1 cellular context compared by ENCODE assay signal in the genomic region with DNA sequence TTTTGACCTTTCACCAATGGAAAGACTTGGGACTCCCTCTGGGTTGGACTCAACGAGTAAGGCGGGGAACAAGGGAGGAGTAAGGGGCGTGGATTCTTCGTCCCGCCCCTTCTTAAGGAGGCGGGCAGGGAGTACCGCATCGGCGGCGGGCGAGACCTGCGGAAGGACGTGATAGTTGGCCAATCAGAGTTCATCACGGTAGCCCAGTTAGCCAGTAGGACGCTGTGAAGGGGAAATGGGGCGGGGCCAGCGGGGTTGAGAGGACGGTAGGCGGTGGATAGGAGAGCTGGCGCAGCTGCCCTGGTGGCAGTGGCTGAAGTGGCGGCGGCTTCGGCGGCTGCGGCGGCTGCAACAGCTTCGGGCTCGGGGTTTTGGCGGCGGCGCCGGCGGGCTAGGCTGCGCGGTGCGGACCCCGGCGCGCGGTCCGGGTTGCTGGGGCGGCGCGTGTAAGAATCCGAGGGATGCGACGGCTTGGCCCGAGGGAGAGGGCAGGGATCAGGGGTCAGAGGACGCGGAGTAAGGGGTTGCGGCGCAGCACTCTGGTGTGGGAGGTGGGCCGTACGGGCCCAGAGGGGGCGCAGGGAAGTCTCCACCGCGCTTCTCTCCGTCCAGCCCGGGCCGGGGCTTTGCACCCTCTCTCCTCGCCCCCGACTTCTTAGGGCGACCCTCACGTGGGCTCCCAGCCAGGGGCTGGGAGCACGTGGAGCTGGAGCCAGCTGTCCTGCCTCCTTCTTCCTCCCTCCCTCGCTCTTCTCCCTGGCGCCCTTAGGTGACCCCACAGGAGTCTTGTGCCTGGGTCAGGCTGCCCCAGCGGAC.
TF ChIP-seq lines count a peak whose summit lies in the region.

A gene (plus strand): TSS at position 284 of the 816 bp plus-strand sequence. CDS start 5,389 bp downstream, outside the sequence.

TF ChIP-seq in HepG2, 621 proteins besides CTCF, POLR2A, EP300 and RAD21 (continued from another document and continues in another):
- TF ChIP-seq, protein P1, sequence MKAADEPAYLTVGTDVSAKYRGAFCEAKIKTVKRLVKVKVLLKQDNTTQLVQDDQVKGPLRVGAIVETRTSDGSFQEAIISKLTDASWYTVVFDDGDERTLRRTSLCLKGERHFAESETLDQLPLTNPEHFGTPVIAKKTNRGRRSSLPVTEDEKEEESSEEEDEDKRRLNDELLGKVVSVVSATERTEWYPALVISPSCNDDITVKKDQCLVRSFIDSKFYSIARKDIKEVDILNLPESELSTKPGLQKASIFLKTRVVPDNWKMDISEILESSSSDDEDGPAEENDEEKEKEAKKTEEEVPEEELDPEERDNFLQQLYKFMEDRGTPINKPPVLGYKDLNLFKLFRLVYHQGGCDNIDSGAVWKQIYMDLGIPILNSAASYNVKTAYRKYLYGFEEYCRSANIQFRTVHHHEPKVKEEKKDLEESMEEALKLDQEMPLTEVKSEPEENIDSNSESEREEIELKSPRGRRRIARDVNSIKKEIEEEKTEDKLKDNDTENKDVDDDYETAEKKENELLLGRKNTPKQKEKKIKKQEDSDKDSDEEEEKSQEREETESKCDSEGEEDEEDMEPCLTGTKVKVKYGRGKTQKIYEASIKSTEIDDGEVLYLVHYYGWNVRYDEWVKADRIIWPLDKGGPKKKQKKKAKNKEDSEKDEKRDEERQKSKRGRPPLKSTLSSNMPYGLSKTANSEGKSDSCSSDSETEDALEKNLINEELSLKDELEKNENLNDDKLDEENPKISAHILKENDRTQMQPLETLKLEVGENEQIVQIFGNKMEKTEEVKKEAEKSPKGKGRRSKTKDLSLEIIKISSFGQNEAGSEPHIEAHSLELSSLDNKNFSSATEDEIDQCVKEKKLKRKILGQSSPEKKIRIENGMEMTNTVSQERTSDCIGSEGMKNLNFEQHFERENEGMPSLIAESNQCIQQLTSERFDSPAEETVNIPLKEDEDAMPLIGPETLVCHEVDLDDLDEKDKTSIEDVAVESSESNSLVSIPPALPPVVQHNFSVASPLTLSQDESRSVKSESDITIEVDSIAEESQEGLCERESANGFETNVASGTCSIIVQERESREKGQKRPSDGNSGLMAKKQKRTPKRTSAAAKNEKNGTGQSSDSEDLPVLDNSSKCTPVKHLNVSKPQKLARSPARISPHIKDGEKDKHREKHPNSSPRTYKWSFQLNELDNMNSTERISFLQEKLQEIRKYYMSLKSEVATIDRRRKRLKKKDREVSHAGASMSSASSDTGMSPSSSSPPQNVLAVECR (CRISPR knock-in tag; IDR thresholded peaks at IDR 0.05; ENCODE audit: borderline replicate concordance) = peak; percentile 81
- TF ChIP-seq, protein P2, sequence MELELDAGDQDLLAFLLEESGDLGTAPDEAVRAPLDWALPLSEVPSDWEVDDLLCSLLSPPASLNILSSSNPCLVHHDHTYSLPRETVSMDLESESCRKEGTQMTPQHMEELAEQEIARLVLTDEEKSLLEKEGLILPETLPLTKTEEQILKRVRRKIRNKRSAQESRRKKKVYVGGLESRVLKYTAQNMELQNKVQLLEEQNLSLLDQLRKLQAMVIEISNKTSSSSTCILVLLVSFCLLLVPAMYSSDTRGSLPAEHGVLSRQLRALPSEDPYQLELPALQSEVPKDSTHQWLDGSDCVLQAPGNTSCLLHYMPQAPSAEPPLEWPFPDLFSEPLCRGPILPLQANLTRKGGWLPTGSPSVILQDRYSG (CRISPR knock-in tag; IDR thresholded peaks at IDR 0.05) = no peak; the same call in 1 of the 2 replicates
- TF ChIP-seq ZC3H4 (CRISPR knock-in tag; IDR thresholded peaks at IDR 0.05; ENCODE audit: borderline replicate concordance) (0 out of 2 replicates have a peak, but pooled peaks have one; percentile 57), ZNF180 (CRISPR knock-in tag; IDR thresholded peaks at IDR 0.05; ENCODE audit: borderline replicate concordance, low read depth) (no peak), GATA4 (IDR thresholded peaks at IDR 0.05; ENCODE audit: borderline replicate concordance, low read depth) (peak; percentile 72; the same call in 1 of the 2 replicates), SP2 (CRISPR knock-in tag; IDR thresholded peaks at IDR 0.05) (peak; percentile 94), ZNF749 (CRISPR knock-in tag; IDR thresholded peaks at IDR 0.05; ENCODE audit: borderline replicate concordance) (no peak), TEAD3 (CRISPR knock-in tag; optimal IDR thresholded peaks at IDR 0.05; ENCODE audit: borderline replicate concordance) (no peak), TGIF2 (CRISPR knock-in tag; IDR thresholded peaks at IDR 0.05) (no peak), JDP2 (CRISPR knock-in tag; IDR thresholded peaks at IDR 0.05; ENCODE audit: borderline replicate concordance) (no peak; the same call in 1 of the 2 replicates), MTA1 (CRISPR knock-in tag; IDR thresholded peaks at IDR 0.05; ENCODE audit: borderline replicate concordance) (peak; percentile 26; the same call in 1 of the 2 replicates), TBX2 (CRISPR knock-in tag; IDR thresholded peaks at IDR 0.05; ENCODE audit: borderline replicate concordance) (0 out of 2 replicates have a peak, but pooled peaks have one; percentile 12), NR2F6 (IDR thresholded peaks at IDR 0.05) (peak; percentile 36; the same call in 1 of the 2 replicates), NR2F6 (CRISPR knock-in tag; IDR thresholded peaks at IDR 0.05) (peak; percentile 35; the same call in 1 of the 2 replicates), ZNF607 (CRISPR knock-in tag; IDR thresholded peaks at IDR 0.05; ENCODE audit: borderline replicate concordance) (peak; percentile 42; the same call in 1 of the 2 replicates), NONO (IDR thresholded peaks at IDR 0.05) (no peak), NONO (CRISPR knock-in tag; conservative IDR thresholded peaks at IDR 0.05) (peak; percentile 53; the same call in 1 of the 2 replicates), ZNF224 (CRISPR knock-in tag; IDR thresholded peaks at IDR 0.05) (no peak), ZNF558 (CRISPR knock-in tag; IDR thresholded peaks at IDR 0.05; ENCODE audit: borderline replicate concordance) (0 out of 2 replicates have a peak, but pooled peaks have one; percentile 35), TOPORS (CRISPR knock-in tag; IDR thresholded peaks at IDR 0.05) (0 out of 2 replicates have a peak, but pooled peaks have one; percentile 47), ZNF30 (CRISPR knock-in tag; IDR thresholded peaks at IDR 0.05) (no peak), KLF16 (CRISPR knock-in tag; IDR thresholded peaks at IDR 0.05) (peak in 1 of 2 experiments; percentile 37; a peak in 1 of 4 replicates), CENPT (CRISPR knock-in tag; IDR thresholded peaks at IDR 0.05; ENCODE audit: low read depth) (0 out of 2 replicates have a peak, but pooled peaks have one; percentile 73), ZFYVE20 (CRISPR knock-in tag; IDR thresholded peaks at IDR 0.05; ENCODE audit: borderline replicate concordance, low read depth) (0 out of 2 replicates have a peak, but pooled peaks have one; percentile 60), ZNF790 (CRISPR knock-in tag; IDR thresholded peaks at IDR 0.05; ENCODE audit: borderline replicate concordance) (0 out of 2 replicates have a peak, but pooled peaks have one; percentile 53), ZNF619 (CRISPR knock-in tag; IDR thresholded peaks at IDR 0.05) (peak; percentile 45; the same call in 1 of the 2 replicates), ZNF777 (CRISPR knock-in tag; IDR thresholded peaks at IDR 0.05) (peak; percentile 70), ZNF577 (CRISPR knock-in tag; IDR thresholded peaks at IDR 0.05; ENCODE audit: borderline replicate concordance, low read depth) (no peak), DR1 (CRISPR knock-in tag; IDR thresholded peaks at IDR 0.05) (peak; percentile 70; the same call in 1 of the 2 replicates)
- TF ChIP-seq, protein P3, sequence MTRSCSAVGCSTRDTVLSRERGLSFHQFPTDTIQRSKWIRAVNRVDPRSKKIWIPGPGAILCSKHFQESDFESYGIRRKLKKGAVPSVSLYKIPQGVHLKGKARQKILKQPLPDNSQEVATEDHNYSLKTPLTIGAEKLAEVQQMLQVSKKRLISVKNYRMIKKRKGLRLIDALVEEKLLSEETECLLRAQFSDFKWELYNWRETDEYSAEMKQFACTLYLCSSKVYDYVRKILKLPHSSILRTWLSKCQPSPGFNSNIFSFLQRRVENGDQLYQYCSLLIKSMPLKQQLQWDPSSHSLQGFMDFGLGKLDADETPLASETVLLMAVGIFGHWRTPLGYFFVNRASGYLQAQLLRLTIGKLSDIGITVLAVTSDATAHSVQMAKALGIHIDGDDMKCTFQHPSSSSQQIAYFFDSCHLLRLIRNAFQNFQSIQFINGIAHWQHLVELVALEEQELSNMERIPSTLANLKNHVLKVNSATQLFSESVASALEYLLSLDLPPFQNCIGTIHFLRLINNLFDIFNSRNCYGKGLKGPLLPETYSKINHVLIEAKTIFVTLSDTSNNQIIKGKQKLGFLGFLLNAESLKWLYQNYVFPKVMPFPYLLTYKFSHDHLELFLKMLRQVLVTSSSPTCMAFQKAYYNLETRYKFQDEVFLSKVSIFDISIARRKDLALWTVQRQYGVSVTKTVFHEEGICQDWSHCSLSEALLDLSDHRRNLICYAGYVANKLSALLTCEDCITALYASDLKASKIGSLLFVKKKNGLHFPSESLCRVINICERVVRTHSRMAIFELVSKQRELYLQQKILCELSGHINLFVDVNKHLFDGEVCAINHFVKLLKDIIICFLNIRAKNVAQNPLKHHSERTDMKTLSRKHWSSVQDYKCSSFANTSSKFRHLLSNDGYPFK (CRISPR knock-in tag; IDR thresholded peaks at IDR 0.05; ENCODE audit: borderline replicate concordance) = peak; percentile 48; the same call in 1 of the 2 replicates
- TF ChIP-seq, protein P4, sequence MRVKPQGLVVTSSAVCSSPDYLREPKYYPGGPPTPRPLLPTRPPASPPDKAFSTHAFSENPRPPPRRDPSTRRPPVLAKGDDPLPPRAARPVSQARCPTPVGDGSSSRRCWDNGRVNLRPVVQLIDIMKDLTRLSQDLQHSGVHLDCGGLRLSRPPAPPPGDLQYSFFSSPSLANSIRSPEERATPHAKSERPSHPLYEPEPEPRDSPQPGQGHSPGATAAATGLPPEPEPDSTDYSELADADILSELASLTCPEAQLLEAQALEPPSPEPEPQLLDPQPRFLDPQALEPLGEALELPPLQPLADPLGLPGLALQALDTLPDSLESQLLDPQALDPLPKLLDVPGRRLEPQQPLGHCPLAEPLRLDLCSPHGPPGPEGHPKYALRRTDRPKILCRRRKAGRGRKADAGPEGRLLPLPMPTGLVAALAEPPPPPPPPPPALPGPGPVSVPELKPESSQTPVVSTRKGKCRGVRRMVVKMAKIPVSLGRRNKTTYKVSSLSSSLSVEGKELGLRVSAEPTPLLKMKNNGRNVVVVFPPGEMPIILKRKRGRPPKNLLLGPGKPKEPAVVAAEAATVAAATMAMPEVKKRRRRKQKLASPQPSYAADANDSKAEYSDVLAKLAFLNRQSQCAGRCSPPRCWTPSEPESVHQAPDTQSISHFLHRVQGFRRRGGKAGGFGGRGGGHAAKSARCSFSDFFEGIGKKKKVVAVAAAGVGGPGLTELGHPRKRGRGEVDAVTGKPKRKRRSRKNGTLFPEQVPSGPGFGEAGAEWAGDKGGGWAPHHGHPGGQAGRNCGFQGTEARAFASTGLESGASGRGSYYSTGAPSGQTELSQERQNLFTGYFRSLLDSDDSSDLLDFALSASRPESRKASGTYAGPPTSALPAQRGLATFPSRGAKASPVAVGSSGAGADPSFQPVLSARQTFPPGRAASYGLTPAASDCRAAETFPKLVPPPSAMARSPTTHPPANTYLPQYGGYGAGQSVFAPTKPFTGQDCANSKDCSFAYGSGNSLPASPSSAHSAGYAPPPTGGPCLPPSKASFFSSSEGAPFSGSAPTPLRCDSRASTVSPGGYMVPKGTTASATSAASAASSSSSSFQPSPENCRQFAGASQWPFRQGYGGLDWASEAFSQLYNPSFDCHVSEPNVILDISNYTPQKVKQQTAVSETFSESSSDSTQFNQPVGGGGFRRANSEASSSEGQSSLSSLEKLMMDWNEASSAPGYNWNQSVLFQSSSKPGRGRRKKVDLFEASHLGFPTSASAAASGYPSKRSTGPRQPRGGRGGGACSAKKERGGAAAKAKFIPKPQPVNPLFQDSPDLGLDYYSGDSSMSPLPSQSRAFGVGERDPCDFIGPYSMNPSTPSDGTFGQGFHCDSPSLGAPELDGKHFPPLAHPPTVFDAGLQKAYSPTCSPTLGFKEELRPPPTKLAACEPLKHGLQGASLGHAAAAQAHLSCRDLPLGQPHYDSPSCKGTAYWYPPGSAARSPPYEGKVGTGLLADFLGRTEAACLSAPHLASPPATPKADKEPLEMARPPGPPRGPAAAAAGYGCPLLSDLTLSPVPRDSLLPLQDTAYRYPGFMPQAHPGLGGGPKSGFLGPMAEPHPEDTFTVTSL (CRISPR knock-in tag; IDR thresholded peaks at IDR 0.05; ENCODE audit: borderline replicate concordance) = peak; percentile 23; the same call in 1 of the 2 replicates
- TF ChIP-seq, protein P5, sequence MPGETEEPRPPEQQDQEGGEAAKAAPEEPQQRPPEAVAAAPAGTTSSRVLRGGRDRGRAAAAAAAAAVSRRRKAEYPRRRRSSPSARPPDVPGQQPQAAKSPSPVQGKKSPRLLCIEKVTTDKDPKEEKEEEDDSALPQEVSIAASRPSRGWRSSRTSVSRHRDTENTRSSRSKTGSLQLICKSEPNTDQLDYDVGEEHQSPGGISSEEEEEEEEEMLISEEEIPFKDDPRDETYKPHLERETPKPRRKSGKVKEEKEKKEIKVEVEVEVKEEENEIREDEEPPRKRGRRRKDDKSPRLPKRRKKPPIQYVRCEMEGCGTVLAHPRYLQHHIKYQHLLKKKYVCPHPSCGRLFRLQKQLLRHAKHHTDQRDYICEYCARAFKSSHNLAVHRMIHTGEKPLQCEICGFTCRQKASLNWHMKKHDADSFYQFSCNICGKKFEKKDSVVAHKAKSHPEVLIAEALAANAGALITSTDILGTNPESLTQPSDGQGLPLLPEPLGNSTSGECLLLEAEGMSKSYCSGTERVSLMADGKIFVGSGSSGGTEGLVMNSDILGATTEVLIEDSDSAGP (CRISPR knock-in tag; IDR thresholded peaks at IDR 0.05; ENCODE audit: borderline replicate concordance) = peak; percentile 24; the same call in 1 of the 2 replicates
- TF ChIP-seq, protein P6, sequence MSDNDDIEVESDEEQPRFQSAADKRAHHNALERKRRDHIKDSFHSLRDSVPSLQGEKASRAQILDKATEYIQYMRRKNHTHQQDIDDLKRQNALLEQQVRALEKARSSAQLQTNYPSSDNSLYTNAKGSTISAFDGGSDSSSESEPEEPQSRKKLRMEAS (IDR thresholded peaks at IDR 0.05) = peak; percentile 89
- TF ChIP-seq, protein P7, sequence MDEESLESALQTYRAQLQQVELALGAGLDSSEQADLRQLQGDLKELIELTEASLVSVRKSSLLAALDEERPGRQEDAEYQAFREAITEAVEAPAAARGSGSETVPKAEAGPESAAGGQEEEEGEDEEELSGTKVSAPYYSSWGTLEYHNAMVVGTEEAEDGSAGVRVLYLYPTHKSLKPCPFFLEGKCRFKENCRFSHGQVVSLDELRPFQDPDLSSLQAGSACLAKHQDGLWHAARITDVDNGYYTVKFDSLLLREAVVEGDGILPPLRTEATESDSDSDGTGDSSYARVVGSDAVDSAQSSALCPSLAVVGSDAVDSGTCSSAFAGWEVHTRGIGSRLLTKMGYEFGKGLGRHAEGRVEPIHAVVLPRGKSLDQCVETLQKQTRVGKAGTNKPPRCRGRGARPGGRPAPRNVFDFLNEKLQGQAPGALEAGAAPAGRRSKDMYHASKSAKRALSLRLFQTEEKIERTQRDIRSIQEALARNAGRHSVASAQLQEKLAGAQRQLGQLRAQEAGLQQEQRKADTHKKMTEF (CRISPR knock-in tag; IDR thresholded peaks at IDR 0.05) = peak; percentile 14; the same call in 1 of the 2 replicates
